In genomic region chr9:77305622-77306365, GRCh38 we compare ENCODE assay signal across 23 cellular contexts.
DNase-seq lines count a peak whose midpoint lies in the region; ATAC-seq and TF ChIP-seq lines count a peak whose summit lies in the region.
"Had no signal": no experiment of that assay in that cellular context is flagged by ENCODE, and none has a peak within 500 bp of the region (broad histone marks: within the 10 kb centered on the region; RNA-seq: fewer than 3 reads in every experiment).

No MANE protein-coding gene starts in this region.

- H4K8ac ChIP-seq in IMR-90 (ENCODE audit: low read depth in 2 of 2, low read length in 2 of 2) = 0 out of 4 replicates have a peak overlapping the region, but pooled peaks of 1 of the 2 experiments have one; percentile 42

- H3K56ac ChIP-seq in IMR-90 (ENCODE audit: extremely low read depth, insufficient read depth, low read length) = no peak overlapping the region

- no peak overlapping the region for H3K4me3 Mint-ChIP-seq in osteocyte (ENCODE audit: unreplicated experiment)
- H3K4me3 Mint-ChIP-seq: activated T-cell treated with anti-CD3 and anti-CD28 coated beads, Interleukin-2, amount 50 U/mL, for 24 hours; CD4-positive, CD25-positive, alpha-beta regulatory T cell; memory B cell; naive thymus-derived CD8-positive, alpha-beta T cell had no signal

- TF ChIP-seq POLR2A in IMR-90 (IDR thresholded peaks at IDR 0.05; ENCODE audit: low read depth, low read length) (no peak), esophagus squamous epithelium (IDR thresholded peaks at IDR 0.05) (no peak), tibial nerve (IDR thresholded peaks at IDR 0.05) (no peak)

- WGBS in IMR-90 (ENCODE audit: extremely low coverage in 2 of 2, insufficient read length in 1 of 2), 2 experiments = no CpG with 5 or more reads among the region's 1 CpG
- 14 to 26% methylated on average over 1 of the region's 1 CpG for WGBS in esophagus squamous epithelium, 2 donors
- 77 to 84% methylated on average over 1 of the region's 1 CpG for WGBS in tibial nerve, 2 donors

- ATAC-seq in IMR-90 (ENCODE audit: low read depth) = peak; percentile 79
- no peak for ATAC-seq in HG02884 (IDR thresholded peaks at IDR 0.05; ENCODE audit: unreplicated experiment)
- ATAC-seq in HG03108 (IDR thresholded peaks at IDR 0.05; ENCODE audit: unreplicated experiment) = no peak
- ATAC-seq: body of pancreas; naive thymus-derived CD8-positive, alpha-beta T cell had no signal

- no peak for TF ChIP-seq EP300 in tibial nerve (IDR thresholded peaks at IDR 0.05)

- H3K4me1 Mint-ChIP-seq in osteocyte (ENCODE audit: unreplicated experiment) = peaks cover 7% of the 10 kb centered on the region
- H3K4me1 Mint-ChIP-seq: memory B cell; naive thymus-derived CD8-positive, alpha-beta T cell had no signal

- dilution Hi-C loops in IMR-90 (cut with HindIII; ENCODE audit: low sequenced_read_pairs, unreplicated experiment) = no loop called here

- DNase-seq in EH (ENCODE audit: low read depth) = peak; percentile 71
- peak; percentile 43 for DNase-seq in IMR-90
- no peak for DNase-seq in esophagus squamous epithelium (lab: John Stamatoyannopoulos, UW)
- no peak for DNase-seq in osteocyte (ENCODE audit: extremely low spot score, unreplicated experiment)
- DNase-seq in occipital lobe (lab: John Stamatoyannopoulos, UW) = no peak
- no peak for DNase-seq in tibial nerve (ENCODE audit: low spot score in 2 of 2)
- DNase-seq: activated CD4-positive, alpha-beta T cell treated with anti-CD3 and anti-CD28 coated beads, Interleukin-2, amount 50 U/mL, for 4 hours; activated naive CD4-positive, alpha-beta T cell treated with anti-CD3 and anti-CD28 coated beads, Interleukin-2, amount 50 U/mL, for 16 hours; activated T-cell treated with anti-CD3 and anti-CD28 coated beads, Interleukin-2, amount 50 U/mL, for 24 hours; body of pancreas; CD4-positive, CD25-positive, alpha-beta regulatory T cell; dermis blood vessel endothelial cell; DMS153; GOT3; islet precursor cell; MG63; naive thymus-derived CD8-positive, alpha-beta T cell; NCI-H187; NCI-H226; thyroid gland had no signal

- H3K9ac ChIP-seq in IMR-90 (ENCODE audit: low read depth, low read length) = no peak overlapping the region

- no TSS peak for BruUV-seq in IMR-90 (replicated peaks; lab: Mats Ljungman, UMichigan)

- H3K27ac Mint-ChIP-seq in osteocyte (ENCODE audit: unreplicated experiment) = peak overlapping the region; percentile 12
- H3K27ac Mint-ChIP-seq: CD4-positive, CD25-positive, alpha-beta regulatory T cell; memory B cell had no signal

- no peak overlapping the region for H2AK5ac ChIP-seq in IMR-90 (ENCODE audit: low read depth, low read length)

- no peak overlapping the region for H2BK120ac ChIP-seq in IMR-90 (ENCODE audit: low read depth, low read length)

- H2BK15ac ChIP-seq in IMR-90 (ENCODE audit: low read depth, low read length) = no peak overlapping the region

- H4K5ac ChIP-seq in IMR-90 (ENCODE audit: low read depth, low read length) = no peak overlapping the region

- H3K18ac ChIP-seq in IMR-90 (ENCODE audit: low read depth, low read length) = peak overlapping the region; percentile 39; the same call in 1 of the 2 replicates

- no peak overlapping the region; the same call in 1 of the 2 replicates for H3K4ac ChIP-seq in IMR-90 (ENCODE audit: low read depth, low read length)

- no peak overlapping the region for H4K91ac ChIP-seq in IMR-90 (ENCODE audit: insufficient read depth, low read depth, low read length)

- CTCF ChIA-PET in IMR-90 (lab: Yijun Ruan, JAX) = interaction anchor here (0.6 to 1.9 kb wide), 4 partner anchors 10 to 114 kb away, joined by 3 to 6 read pairs (median 4); no protein-coding TSS in a partner anchor

- peak overlapping the region; percentile 71 for H2BK5ac ChIP-seq in IMR-90 (ENCODE audit: low read depth, low read length, poor library complexity, severe bottlenecking)

- intact Hi-C loops in IMR-90 (cut with micrococcal nuclease) = no loop called here
- intact Hi-C loops in esophagus squamous epithelium (cut with DNase I) = no loop called here

- H3K4me1 ChIP-seq in IMR-90 (ENCODE audit: control insufficient read depth, insufficient read depth, low read length) (peaks cover 6% of the 10 kb centered on the region), esophagus squamous epithelium (peaks cover 7 to 14% (median 10%) of the 10 kb centered on the region in 3 donors), tibial nerve (no peaks in the 10 kb centered on the region)
- H3K4me1 ChIP-seq: body of pancreas, thyroid gland had no signal

- in situ Hi-C loops in IMR-90 (cut with MboI; ENCODE audit: low sequenced_read_pairs) = no loop called here

- H3K9me3 ChIP-seq in IMR-90 (ENCODE audit: control insufficient read depth, insufficient read depth, low read length) (no peaks in the 10 kb centered on the region), esophagus squamous epithelium (no peaks in the 10 kb centered on the region), tibial nerve (no peaks in the 10 kb centered on the region)
- H3K9me3 ChIP-seq: body of pancreas, MG63, thyroid gland had no signal

- no peaks in the 10 kb centered on the region for H3K27me3 Mint-ChIP-seq in osteocyte (ENCODE audit: unreplicated experiment)
- H3K27me3 Mint-ChIP-seq: activated T-cell treated with anti-CD3 and anti-CD28 coated beads, Interleukin-2, amount 50 U/mL, for 24 hours; CD4-positive, CD25-positive, alpha-beta regulatory T cell; memory B cell; naive thymus-derived CD8-positive, alpha-beta T cell had no signal

- H3K4me3 ChIP-seq in IMR-90 (ENCODE audit: insufficient read depth, low read depth, low read length) (no peak overlapping the region), esophagus squamous epithelium (no peak overlapping the region), tibial nerve (no peak overlapping the region)
- H3K4me3 ChIP-seq: body of pancreas, MG63, thyroid gland had no signal

- H2BK20ac ChIP-seq in IMR-90 (ENCODE audit: low read depth, low read length) = no peak overlapping the region

- TF ChIP-seq RAD21 in IMR-90 (IDR thresholded peaks at IDR 0.05; ENCODE audit: low read length) = no peak

- H3K79me1 ChIP-seq in IMR-90 (ENCODE audit: low read depth in 1 of 2, low read length in 2 of 2) = 0 out of 4 replicates have a peak, but pooled peaks cover 4% of the 10 kb centered on the region in 2 experiments

- H3K9me1 ChIP-seq in IMR-90 (ENCODE audit: insufficient read depth, low read length) = peaks cover 4% of the 10 kb centered on the region; the same call in 1 of the 2 replicates

- H3K4me2 ChIP-seq in IMR-90 (ENCODE audit: low read depth, low read length) = peak overlapping the region; percentile 60; the same call in 1 of the 2 replicates

- H4K20me1 ChIP-seq in IMR-90 (ENCODE audit: insufficient read depth, low read length) = peaks cover 3% of the 10 kb centered on the region; the same call in 1 of the 2 replicates

- TF ChIP-seq CTCF in IMR-90 (conservative IDR thresholded peaks at IDR 0.05; ENCODE audit: low read depth, low read length) (no peak), esophagus squamous epithelium (IDR thresholded peaks at IDR 0.05) (no peak), osteocyte (IDR thresholded peaks at IDR 0.05) (no peak), tibial nerve (IDR thresholded peaks at IDR 0.05) (no peak)

- peak overlapping the region; percentile 3; the same call in 1 of the 2 replicates for H3K23ac ChIP-seq in IMR-90 (ENCODE audit: low read depth, low read length)

- H3K36me3 Mint-ChIP-seq in osteocyte (ENCODE audit: unreplicated experiment) = peaks cover 8% of the 10 kb centered on the region

- H3K27me3 ChIP-seq in IMR-90 (ENCODE audit: control insufficient read depth, insufficient read depth, low read length) (no peaks in the 10 kb centered on the region), esophagus squamous epithelium (no peaks in the 10 kb centered on the region), tibial nerve (no peaks in the 10 kb centered on the region)
- H3K27me3 ChIP-seq: body of pancreas, MG63, thyroid gland had no signal

- no peak overlapping the region for H2AK9ac ChIP-seq in IMR-90 (replicated peaks; ENCODE audit: low read depth, low read length, poor library complexity)

- H2AFZ ChIP-seq in IMR-90 (replicated peaks; ENCODE audit: low read length, poor library complexity) = no peak overlapping the region

- H3K14ac ChIP-seq in IMR-90 (replicated peaks; ENCODE audit: low read depth, low read length) = no peak overlapping the region

- H3K36me3 ChIP-seq in IMR-90 (ENCODE audit: control insufficient read depth, insufficient read depth, low read length) (no peaks in the 10 kb centered on the region), esophagus squamous epithelium (peaks cover 0 to 17% (median 0%) of the 10 kb centered on the region in 3 donors), tibial nerve (peaks cover 0 to 10% (median 0%) of the 10 kb centered on the region in 3 donors)
- H3K36me3 ChIP-seq: MG63, thyroid gland had no signal

- POLR2A ChIA-PET in IMR-90 (lab: Charles Lee; ENCODE audit: unreplicated experiment) = interaction anchor here (0.6 kb wide), 1 partner anchor 11 kb away, joined by 5 read pairs; no protein-coding TSS in a partner anchor

- H3K9me3 Mint-ChIP-seq in osteocyte (ENCODE audit: unreplicated experiment) = no peaks in the 10 kb centered on the region
- H3K9me3 Mint-ChIP-seq: activated T-cell treated with anti-CD3 and anti-CD28 coated beads, Interleukin-2, amount 50 U/mL, for 24 hours; CD4-positive, CD25-positive, alpha-beta regulatory T cell; memory B cell; naive thymus-derived CD8-positive, alpha-beta T cell had no signal

- peak overlapping the region; percentile 36; the same call in 1 of the 2 replicates for H3K27ac ChIP-seq in IMR-90 (ENCODE audit: insufficient read depth, low read length)
- H3K27ac ChIP-seq in esophagus squamous epithelium = peak overlapping the region in 3 of 4 donors; percentile 34 to 52 (median 34)
- H3K27ac ChIP-seq in tibial nerve = no peak overlapping the region
- H3K27ac ChIP-seq: body of pancreas, thyroid gland had no signal

TF ChIP-seq in IMR-90, 13 proteins besides CTCF, POLR2A, EP300 and RAD21:
- TF ChIP-seq MAFK (IDR thresholded peaks at IDR 0.05; ENCODE audit: low read depth, low read length) (no peak), CEBPB (IDR thresholded peaks at IDR 0.05; ENCODE audit: low read depth, low read length) (peak; percentile 44; the same call in 1 of the 2 replicates), SMC3 (IDR thresholded peaks at IDR 0.05; ENCODE audit: low read depth, low read length) (no peak), RCOR1 (IDR thresholded peaks at IDR 0.05; ENCODE audit: insufficient replicate concordance, low read length) (no peak), BHLHE40 (IDR thresholded peaks at IDR 0.05; ENCODE audit: low read depth, low read length) (no peak), NFE2L2 (IDR thresholded peaks at IDR 0.05; ENCODE audit: low read depth, low read length) (no peak)

Comparison
In these comparisons a context has a peak if more than half of its experiments do, and no peak if none do; other contexts are left out.
1. DNase-seq: peak in EH (single experiment) and IMR-90 (single experiment); none in esophagus squamous epithelium (single experiment), osteocyte (single experiment), occipital lobe (single experiment) and tibial nerve (0 of 2).
2. H3K27ac ChIP-seq: peak in IMR-90 (single experiment) and esophagus squamous epithelium (3 of 4); none in tibial nerve (0 of 4).